8 cellular contexts compared by ENCODE assay signal in the genomic region with DNA sequence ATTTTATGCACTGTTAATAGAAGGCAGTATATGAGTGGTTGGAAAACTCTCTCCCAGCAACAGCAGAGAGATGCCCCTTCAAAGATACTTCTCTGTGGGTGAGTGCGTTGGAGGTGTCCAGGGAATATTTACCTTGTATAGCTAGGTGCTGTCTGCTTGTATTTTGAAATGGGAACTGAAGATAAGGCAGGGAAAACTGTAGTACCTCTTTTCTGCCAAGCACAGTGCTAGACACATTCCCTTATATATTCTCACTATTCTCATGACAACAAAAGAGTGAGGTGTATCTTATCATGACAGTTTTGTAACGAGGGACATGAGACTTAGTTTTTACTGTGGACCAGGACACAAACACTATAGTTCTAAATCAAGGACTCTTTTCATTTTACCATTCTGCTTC. TPM values are rescaled to one million over a fixed set of nuclear protein-coding genes. Genes with fewer than 3 reads are reported as not detected.
DNase-seq lines count a peak whose midpoint lies in the region; ATAC-seq, FAIRE-seq and TF ChIP-seq lines count a peak whose summit lies in the region.

No MANE protein-coding gene starts in this region.

- no peaks in the 10 kb centered on the region for H3K9me3 Mint-ChIP-seq in activated CD4-positive, alpha-beta memory T cell treated with anti-CD3 and anti-CD28 coated beads, Interleukin-2, amount 10 ng/mL, durations not matched to agents 7 days and 5 days

- peak; percentile 30; the same call in 1 of the 2 replicates for TF ChIP-seq RAD21 in HCT116 (IDR thresholded peaks at IDR 0.05; ENCODE audit: low read depth)
- 0 out of 2 replicates have a peak, but pooled peaks have one; percentile 22 for TF ChIP-seq RAD21 in HepG2 (CRISPR knock-in tag; IDR thresholded peaks at IDR 0.05)

- H2AFZ ChIP-seq in HCT116 (ENCODE audit: low read depth, low read length, poor library complexity, severe bottlenecking), result no peak overlapping the region
- no peak overlapping the region for H2AFZ ChIP-seq in HepG2 (ENCODE audit: low read length)

- peak; percentile 66 for FAIRE-seq in HepG2 (lab: Jason Lieb, UNC)

- H3K9me2 ChIP-seq in HCT116 (ENCODE audit: insufficient read depth), result no peaks in the 10 kb centered on the region

- H3K4me1 ChIP-seq in HCT116 (ENCODE audit: control insufficient read depth in 1 of 2, insufficient read depth in 2 of 2, low read length in 2 of 2) (peaks cover 9 to 21% of the 10 kb centered on the region in 2 experiments; a peak in 3 of 4 replicates), HepG2 (ENCODE audit: insufficient read depth, low read length) (peaks cover 23% of the 10 kb centered on the region)

- CTCF ChIA-PET in HCT116 (lab: Charles Lee) (interaction anchor here (0.8 to 1.0 kb wide), 2 partner anchors 95 to 198 kb away, joined by 3 to 4 read pairs; no protein-coding TSS in a partner anchor), HepG2 (lab: Yijun Ruan, JAX; ENCODE audit: low intra/inter-chr PET ratio, low total read pairs) (no interaction called here)
- CTCF ChIA-PET in activated CD4-positive, alpha-beta memory T cell treated with anti-CD3 and anti-CD28 coated beads, Interleukin-2, amount 10 ng/mL, durations not matched to agents 7 days and 5 days (lab: Charles Lee), result no interaction called here

- no peak overlapping the region for H3K9ac ChIP-seq in HCT116 (ENCODE audit: low read length)
- H3K9ac ChIP-seq in HepG2 (ENCODE audit: insufficient read depth, low read depth, low read length), result no peak overlapping the region

- in situ Hi-C loops in HepG2 (cut with HindIII; ENCODE audit: extremely low pct_ligation_motif_present, low pct_unique_long_range_greater_than_20kb), result no loop called here

- 21% methylated on average over 2 of the region's 2 CpGs for WGBS in HepG2 (ENCODE audit: low lambda C conversion rate)

- H3K79me2 ChIP-seq in HCT116 (ENCODE audit: insufficient read depth, low read length) (peaks cover 42% of the 10 kb centered on the region), HepG2 (ENCODE audit: insufficient read depth, low read length) (peaks cover 7% of the 10 kb centered on the region)

- H3K4me1 Mint-ChIP-seq in activated CD4-positive, alpha-beta memory T cell treated with anti-CD3 and anti-CD28 coated beads, Interleukin-2, amount 10 ng/mL, durations not matched to agents 7 days and 5 days, result peaks cover 73% of the 10 kb centered on the region

- POLR2A ChIA-PET in HCT116 (lab: Charles Lee) (no interaction called here), HepG2 (lab: Yijun Ruan, JAX) (interaction anchor here (0.6 to 2.5 kb wide), 4 partner anchors 35 to 99 kb away, joined by 3 to 10 read pairs (median 5); no protein-coding TSS in a partner anchor)
- POLR2A ChIA-PET in activated CD4-positive, alpha-beta memory T cell treated with anti-CD3 and anti-CD28 coated beads, Interleukin-2, amount 10 ng/mL, durations not matched to agents 7 days and 5 days (lab: Charles Lee), result interaction anchor here (1.7 to 4.7 kb wide), 3 partner anchors 18 to 87 kb away, joined by 6 to 37 read pairs (median 15); no protein-coding TSS in a partner anchor

- intact Hi-C loops in HCT116 (cut with micrococcal nuclease) (no loop called here), HepG2 (cut with micrococcal nuclease; ENCODE audit: unreplicated experiment) (loop anchor here (1.0 kb wide), 2 partner anchors 60 to 103 kb away; no protein-coding TSS in a partner anchor), posterior cingulate gyrus (cut with DNase I) (no loop called here)

- RAD21 ChIA-PET in HCT116 (lab: Charles Lee; ENCODE audit: low non-redundant PET in 1 of 2, low total read pairs in 2 of 2, uncharacterized antibody in 2 of 2, unreplicated experiment in 2 of 2), result no interaction called here

- peak overlapping the region; percentile 83 for H3K27ac Mint-ChIP-seq in activated CD4-positive, alpha-beta memory T cell treated with anti-CD3 and anti-CD28 coated beads, Interleukin-2, amount 10 ng/mL, durations not matched to agents 7 days and 5 days

- H3K4me2 ChIP-seq in HCT116 (ENCODE audit: low read length), result peak overlapping the region; percentile 95; the same call in 1 of the 2 replicates
- peak overlapping the region; percentile 85 for H3K4me2 ChIP-seq in HepG2 (ENCODE audit: low read depth, low read length)

- peak overlapping the region; percentile 88 for H3K4me3 Mint-ChIP-seq in activated CD4-positive, alpha-beta memory T cell treated with anti-CD3 and anti-CD28 coated beads, Interleukin-2, amount 10 ng/mL, durations not matched to agents 7 days and 5 days

- TF ChIP-seq POLR2A in HCT116 (IDR thresholded peaks at IDR 0.05; ENCODE audit: borderline replicate concordance, extremely low read depth, insufficient read depth, insufficient read length) (no peak), HepG2 (IDR thresholded peaks at IDR 0.05; ENCODE audit: insufficient read depth in 1 of 2, low read depth in 2 of 2, low read length in 2 of 2) (no peak)

- TF ChIP-seq EP300 in HepG2 (IDR thresholded peaks at IDR 0.05; ENCODE audit: low read depth in 2 of 2, low read length in 2 of 2) (no peak), HepG2 (CRISPR knock-in tag; IDR thresholded peaks at IDR 0.05; ENCODE audit: borderline replicate concordance) (no peak)

- peaks cover 53% of the 10 kb centered on the region for H3K36me3 Mint-ChIP-seq in activated CD4-positive, alpha-beta memory T cell treated with anti-CD3 and anti-CD28 coated beads, Interleukin-2, amount 10 ng/mL, durations not matched to agents 7 days and 5 days (ENCODE audit: low read depth)

- H3K9me3 ChIP-seq in HCT116 (ENCODE audit: control insufficient read depth in 1 of 2, insufficient read depth in 1 of 2, low read depth in 1 of 2, low read length in 2 of 2), result no peaks in the 10 kb centered on the region
- H3K9me3 ChIP-seq in HepG2 (ENCODE audit: low read length), result no peaks in the 10 kb centered on the region

- H3K27me3 ChIP-seq in HCT116 (ENCODE audit: insufficient read depth, low read length) (no peaks in the 10 kb centered on the region), HepG2 (ENCODE audit: control insufficient read depth in 1 of 2, insufficient read depth in 2 of 2, low read length in 2 of 2) (peaks cover 0 to 20% of the 10 kb centered on the region in 2 experiments; a peak in 2 of 5 replicates)

- H4K20me1 ChIP-seq in HCT116 (ENCODE audit: insufficient read depth) (no peaks in the 10 kb centered on the region), HepG2 (ENCODE audit: insufficient read depth, low read length) (no peaks in the 10 kb centered on the region)

- DNase-seq in COR-L47 (lab: John Stamatoyannopoulos, UW) (peak; percentile 57), HCT116 (ENCODE audit: low read depth, low spot score) (peak; percentile 26), HepG2 (ENCODE audit: low spot score) (peak; percentile 52), posterior cingulate gyrus (no peak), putamen (ENCODE audit: low spot score) (no peak)
- DNase-seq in activated CD4-positive, alpha-beta memory T cell treated with anti-CD3 and anti-CD28 coated beads, Interleukin-2, amount 10 ng/mL, durations not matched to agents 7 days and 5 days, result no peak
- no peak for DNase-seq in stimulated activated CD8-positive, alpha-beta memory T cell treated with anti-CD3 and anti-CD28 coated beads, Interleukin-4, amount 100 ng/mL, for 48 hours

- H3K4me3 ChIP-seq in HCT116 (replicated peaks in 1 of 2; ENCODE audit: low read depth in 1 of 2, low read length in 2 of 2) (no peak overlapping the region), HepG2 (replicated peaks in 1 of 3; ENCODE audit: insufficient read depth in 1 of 3, low read depth in 2 of 3, low read length in 3 of 3) (no peak overlapping the region)

- H3K27ac ChIP-seq in HCT116 (ENCODE audit: low read depth, low read length) (no peak overlapping the region), HepG2 (ENCODE audit: extremely low read length, insufficient read depth, low read length) (no peak overlapping the region)

- TF ChIP-seq CTCF in HCT116 (IDR thresholded peaks at IDR 0.05 in 2 of 3, conservative IDR thresholded peaks at IDR 0.05 in 1 of 3; ENCODE audit: borderline replicate concordance in 1 of 3, insufficient read depth in 1 of 3, low read depth in 2 of 3, low read length in 2 of 3) (peak; percentile 15 to 56 (median 50); a peak in 4 of 6 replicates), HepG2 (CRISPR knock-in tag; IDR thresholded peaks at IDR 0.05) (peak; percentile 37)

- H3K36me3 ChIP-seq in HCT116 (ENCODE audit: control insufficient read depth in 1 of 2, insufficient read depth in 2 of 2, low read length in 2 of 2), result no peaks in the 10 kb centered on the region
- no peaks in the 10 kb centered on the region for H3K36me3 ChIP-seq in HepG2 (replicated peaks in 1 of 2; ENCODE audit: control insufficient read depth in 1 of 2, insufficient read depth in 2 of 2, low read length in 2 of 2)

- ATAC-seq in HCT116 (peak; percentile 54), HepG2 (peak; percentile 52), GM21423 (IDR thresholded peaks at IDR 0.05; ENCODE audit: unreplicated experiment) (no peak)

- BruUV-seq in HCT116 (replicated peaks; lab: Mats Ljungman, UMichigan) (no TSS peak), HepG2 (replicated peaks; lab: Mats Ljungman, UMichigan) (no TSS peak)

- no peaks in the 10 kb centered on the region for H3K27me3 Mint-ChIP-seq in activated CD4-positive, alpha-beta memory T cell treated with anti-CD3 and anti-CD28 coated beads, Interleukin-2, amount 10 ng/mL, durations not matched to agents 7 days and 5 days

RNA-seq across cellular contexts. Expression of a gene that starts 2.1 kb away (rescaled TPM):
- 24.8 TPM for total RNA-seq in HCT116 (2021; ENCODE audit: unreplicated experiment)
- 10.2 and 11.7 TPM in 2 replicates for polyA plus RNA-seq in HCT116 (2012)
- total RNA-seq in activated CD4-positive, alpha-beta memory T cell treated with anti-CD3 and anti-CD28 coated beads, Interleukin-2, amount 10 ng/mL, durations not matched to agents 7 days and 5 days, result 10 to 100 TPM; 94.0 to 94.4 TPM
- 25.9 and 28.1 TPM in 2 replicates for total RNA-seq in HepG2 (2016; rRNA removed; fragmentation: Illumina TruSeq; extraction: Trizol)
- total RNA-seq in HepG2 (2016; cell fraction: cytosol; rRNA removed; fragmentation: Illumina TruSeq; extraction: Trizol; ENCODE audit: low read depth), result 52.8 and 57.1 TPM in 2 replicates
- total RNA-seq in HepG2 (2016; cell fraction: insoluble cytoplasmic fraction; rRNA removed; fragmentation: Illumina TruSeq; extraction: Trizol), result 23.2 and 24.1 TPM in 2 replicates
- total RNA-seq in HepG2 (2016; cell fraction: membrane; rRNA removed; fragmentation: Illumina TruSeq; extraction: Trizol), result 53.3 and 53.4 TPM in 2 replicates
- total RNA-seq in HepG2 (2016; cell fraction: nucleus; rRNA removed; fragmentation: Illumina TruSeq; extraction: Trizol), result 21.2 and 27.7 TPM in 2 replicates
- 14.9 and 19.1 TPM in 2 replicates for polyA plus RNA-seq in HepG2 (2011; rRNA removed)
- 8.9 and 10.8 TPM in 2 replicates for polyA plus RNA-seq in HepG2 (2011; cell fraction: cytosol; rRNA removed)
- polyA plus RNA-seq in HepG2 (2011; cell fraction: nucleus; rRNA removed), result 17.1 and 18.8 TPM in 2 replicates
- polyA plus RNA-seq in HepG2 (2012), result 9.2 and 12.3 TPM in 2 replicates
- polyA plus RNA-seq in HepG2 (2016; cell fraction: cytosol; fragmentation: Illumina TruSeq; extraction: Trizol; ENCODE audit: low read depth), result 50.0 and 57.9 TPM in 2 replicates
- polyA plus RNA-seq in HepG2 (2016; cell fraction: insoluble cytoplasmic fraction; fragmentation: Illumina TruSeq; extraction: Trizol; ENCODE audit: low read depth), result 23.4 and 24.5 TPM in 2 replicates
- polyA plus RNA-seq in HepG2 (2016; cell fraction: membrane; fragmentation: Illumina TruSeq; extraction: Trizol; ENCODE audit: low read depth), result 47.4 and 56.0 TPM in 2 replicates
- polyA plus RNA-seq in HepG2 (2016; cell fraction: nucleus; fragmentation: Illumina TruSeq; extraction: Trizol; ENCODE audit: insufficient read depth, low read depth), result 25.5 and 26.3 TPM in 2 replicates
- polyA minus RNA-seq in HepG2 (2011; rRNA and poly(A)+ RNA removed; ENCODE audit: low replicate concordance), result 10.1 and 38.1 TPM in 2 replicates
- 14.6 and 16.9 TPM in 2 replicates for polyA minus RNA-seq in HepG2 (2011; cell fraction: cytosol; rRNA and poly(A)+ RNA removed)
- 31.3 and 32.3 TPM in 2 replicates for polyA minus RNA-seq in HepG2 (2011; cell fraction: nucleus; rRNA and poly(A)+ RNA removed)

Comparison
In these comparisons a context has a peak if more than half of its experiments do, and no peak if none do; other contexts are left out.
1. DNase-seq: peak in COR-L47 (single experiment), HCT116 (single experiment) and HepG2 (single experiment); none in activated CD4-positive, alpha-beta memory T cell treated with anti-CD3 and anti-CD28 coated beads, Interleukin-2, amount 10 ng/mL, durations not matched to agents 7 days and 5 days (single experiment), posterior cingulate gyrus (0 of 10), putamen (single experiment) and stimulated activated CD8-positive, alpha-beta memory T cell treated with anti-CD3 and anti-CD28 coated beads, Interleukin-4, amount 100 ng/mL, for 48 hours (single experiment).